In genomic region chr13:46378411-46378810, GRCh38 we compare ENCODE assay signal across 2 cellular contexts.
TF ChIP-seq lines count a peak whose summit lies in the region.

No MANE protein-coding gene starts in this region.

TF ChIP-seq in IMR-90, 13 proteins besides CTCF, POLR2A, EP300 and RAD21:
- no peak for TF ChIP-seq BHLHE40 (IDR thresholded peaks at IDR 0.05; ENCODE audit: low read depth, low read length)
- TF ChIP-seq RFX5 (IDR thresholded peaks at IDR 0.05; ENCODE audit: low read depth, low read length), result no peak
- no peak for TF ChIP-seq NFE2L2 (IDR thresholded peaks at IDR 0.05; ENCODE audit: low read depth, low read length)
- no peak for TF ChIP-seq FOS (IDR thresholded peaks at IDR 0.05; ENCODE audit: low read depth, low read length)
- 0 out of 2 replicates have a peak, but pooled peaks have one; percentile 2 for TF ChIP-seq CEBPB (IDR thresholded peaks at IDR 0.05; ENCODE audit: low read depth, low read length)
- no peak for TF ChIP-seq MAFK (IDR thresholded peaks at IDR 0.05; ENCODE audit: low read depth, low read length)

TF ChIP-seq in K562, 482 proteins besides CTCF, POLR2A, EP300 and RAD21:
- TF ChIP-seq ZNF121 (CRISPR knock-in tag; conservative IDR thresholded peaks at IDR 0.05) (no peak), ATF7 (IDR thresholded peaks at IDR 0.05) (0 out of 2 replicates have a peak, but pooled peaks have one; percentile 28), RFX7 (CRISPR knock-in tag; IDR thresholded peaks at IDR 0.05) (no peak), MAFG (tag; conservative IDR thresholded peaks at IDR 0.05) (peak; percentile 19; the same call in 1 of the 2 replicates), ATF3 (IDR thresholded peaks at IDR 0.05) (peak; percentile 84), ATF3 (CRISPR knock-in tag; conservative IDR thresholded peaks at IDR 0.05) (no peak), DMBX1 (CRISPR knock-in tag; IDR thresholded peaks at IDR 0.05; ENCODE audit: borderline replicate concordance) (no peak), CAMTA2 (CRISPR knock-in tag; conservative IDR thresholded peaks at IDR 0.05) (no peak), SMAD2 (IDR thresholded peaks at IDR 0.05; ENCODE audit: low read depth, low read length) (no peak), CREM (IDR thresholded peaks at IDR 0.05; ENCODE audit: low read depth) (0 out of 2 replicates have a peak, but pooled peaks have one; percentile 23), JUN (IDR thresholded peaks at IDR 0.05; ENCODE audit: borderline replicate concordance, low read depth, low read length) (no peak), JUN (CRISPR knock-in tag; IDR thresholded peaks at IDR 0.05; ENCODE audit: borderline replicate concordance) (no peak), CCAR2 (IDR thresholded peaks at IDR 0.05; ENCODE audit: low read depth, low read length) (no peak), FOSL1 (tag; conservative IDR thresholded peaks at IDR 0.05) (no peak), ZNF384 (IDR thresholded peaks at IDR 0.05; ENCODE audit: low read depth, low read length) (no peak), XRCC4 (IDR thresholded peaks at IDR 0.05; ENCODE audit: extremely low read depth, insufficient read depth, insufficient read length) (no peak), TCF15 (CRISPR knock-in tag; IDR thresholded peaks at IDR 0.05) (no peak), THAP12 (CRISPR knock-in tag; IDR thresholded peaks at IDR 0.05) (no peak), BRF2 (IDR thresholded peaks at IDR 0.05; ENCODE audit: borderline replicate concordance, insufficient read depth, insufficient read length) (no peak), NFE2 (IDR thresholded peaks at IDR 0.05; ENCODE audit: low read depth) (peak; percentile 63), TRIM24 (IDR thresholded peaks at IDR 0.05) (no peak), ZNF592 (IDR thresholded peaks at IDR 0.05) (no peak), ZNF197 (CRISPR knock-in tag; IDR thresholded peaks at IDR 0.05; ENCODE audit: low read depth) (no peak), CSDE1 (IDR thresholded peaks at IDR 0.05) (no peak), ELF1 (tag; IDR thresholded peaks at IDR 0.05) (no peak), ZHX1 (conservative IDR thresholded peaks at IDR 0.05; ENCODE audit: low read length) (no peak), ZNF449 (CRISPR knock-in tag; IDR thresholded peaks at IDR 0.05) (no peak), CEBPG (CRISPR knock-in tag; IDR thresholded peaks at IDR 0.05) (no peak), CEBPG (tag; conservative IDR thresholded peaks at IDR 0.05 in 1 of 2, IDR thresholded peaks at IDR 0.05 in 1 of 2) (peak; percentile 84 to 89), ETS1 (conservative IDR thresholded peaks at IDR 0.05; ENCODE audit: control insufficient read depth, low read depth, low read length) (no peak), NFE2L1 (tag; IDR thresholded peaks at IDR 0.05; ENCODE audit: borderline replicate concordance, low read depth) (no peak), KAT8 (IDR thresholded peaks at IDR 0.05; ENCODE audit: low read depth) (no peak), CEBPB (tag; IDR thresholded peaks at IDR 0.05) (peak; percentile 78), ATF1 (CRISPR knock-in tag; IDR thresholded peaks at IDR 0.05) (no peak), ATF1 (tag; IDR thresholded peaks at IDR 0.05) (0 out of 2 replicates have a peak, but pooled peaks have one; percentile 24)
